In genomic region chr3:60080648-60081047, GRCh38 we compare ENCODE assay signal across 16 cellular contexts.
DNase-seq lines count a peak whose midpoint lies in the region; ATAC-seq and TF ChIP-seq lines count a peak whose summit lies in the region.
"Had no signal": no experiment of that assay in that cellular context is flagged by ENCODE, and none has a peak within 500 bp of the region (broad histone marks: within the 10 kb centered on the region; RNA-seq: fewer than 3 reads in every experiment).

No MANE protein-coding gene starts in this region.

- CTCF ChIA-PET in activated CD8-positive, alpha-beta memory T cell treated with anti-CD3 and anti-CD28 coated beads, Interleukin-2, amount 10 ng/mL, durations not matched to agents 7 days and 5 days (lab: Charles Lee) = no interaction called here
- CTCF ChIA-PET in PC-9 (lab: Charles Lee) = no interaction called here

- H3K36me3 ChIP-seq in MG63 = no peaks in the 10 kb centered on the region
- no peaks in the 10 kb centered on the region for H3K36me3 ChIP-seq in PC-9 (ENCODE audit: low read depth)
- H3K36me3 ChIP-seq: ovary, spleen had no signal

- POLR2A ChIA-PET in PC-9 (lab: Charles Lee; ENCODE audit: unreplicated experiment) = no interaction called here

- no peaks in the 10 kb centered on the region for H3K9me2 ChIP-seq in PC-9 (ENCODE audit: insufficient read depth)

- no peaks in the 10 kb centered on the region for H3F3A ChIP-seq in PC-9 (ENCODE audit: insufficient read depth, low read depth)

- peaks cover 8% of the 10 kb centered on the region for H3K9me3 Mint-ChIP-seq in activated CD8-positive, alpha-beta memory T cell treated with anti-CD3 and anti-CD28 coated beads, Interleukin-2, amount 10 ng/mL, durations not matched to agents 7 days and 5 days (ENCODE audit: low read depth)
- peaks cover 4% of the 10 kb centered on the region in 2 donors for H3K9me3 Mint-ChIP-seq in activated naive CD4-positive, alpha-beta T cell treated with anti-CD3 and anti-CD28 coated beads, Interleukin-2, amount 50 U/mL, for 72 hours

- H3K4me2 ChIP-seq in PC-9 = no peak overlapping the region

- H3K4me3 Mint-ChIP-seq in activated CD8-positive, alpha-beta memory T cell treated with anti-CD3 and anti-CD28 coated beads, Interleukin-2, amount 10 ng/mL, durations not matched to agents 7 days and 5 days = peak overlapping the region; percentile 11
- H3K4me3 Mint-ChIP-seq: brain had no signal

- peak overlapping the region; percentile 6 for H3K4me3 ChIP-seq in Jurkat, Clone E6-1 (ENCODE audit: low read length)
- no peak overlapping the region for H3K4me3 ChIP-seq in MG63
- H3K4me3 ChIP-seq in PC-9 = no peak overlapping the region
- H3K4me3 ChIP-seq: ovary, spleen, testis had no signal

- no TSS peak for BruUV-seq in PC-9 (replicated peaks; lab: Mats Ljungman, UMichigan)

- DNase-seq in activated CD8-positive, alpha-beta memory T cell treated with anti-CD3 and anti-CD28 coated beads, Interleukin-2, amount 10 ng/mL, durations not matched to agents 7 days and 5 days = no peak
- DNase-seq in activated CD8-positive, alpha-beta memory T cell treated with anti-CD3 and anti-CD28 coated beads, Interleukin-2, amount 50 U/mL, for 48 hours = no peak
- DNase-seq in Jurkat, Clone E6-1 (ENCODE audit: low read depth, low spot score) = no peak
- no peak for DNase-seq in activated naive CD4-positive, alpha-beta T cell treated with anti-CD3 and anti-CD28 coated beads, Interleukin-2, amount 50 U/mL, for 72 hours (ENCODE audit: low spot score in 2 of 2)
- DNase-seq in stimulated activated naive CD8-positive, alpha-beta T cell treated with anti-CD3 and anti-CD28 coated beads, Interleukin-15, Interleukin-2, amounts not matched to agents 100 U/mL and 50 U/mL, for 24 hours = no peak
- DNase-seq in D341Med (ENCODE audit: low spot score) (no peak), MG63 (no peak), PC-9 (no peak)
- DNase-seq: effector CD4-positive, alpha-beta T cell; NCI-H524 treated with DMSO at 0.1 percent for 48 hours; ovary; RPMI8226; spleen; T-helper 9 cell; testis had no signal

- peak overlapping the region; percentile 65 for H3K27ac Mint-ChIP-seq in activated CD8-positive, alpha-beta memory T cell treated with anti-CD3 and anti-CD28 coated beads, Interleukin-2, amount 10 ng/mL, durations not matched to agents 7 days and 5 days
- peak overlapping the region; percentile 79 to 82 for H3K27ac Mint-ChIP-seq in activated naive CD4-positive, alpha-beta T cell treated with anti-CD3 and anti-CD28 coated beads, Interleukin-2, amount 50 U/mL, for 72 hours
- H3K27ac Mint-ChIP-seq: brain had no signal

- H3K4me1 ChIP-seq in PC-9 (replicated peaks; ENCODE audit: insufficient read depth) = no peaks in the 10 kb centered on the region
- H3K4me1 ChIP-seq: testis had no signal

- peaks cover 30% of the 10 kb centered on the region for H3K4me1 Mint-ChIP-seq in activated CD8-positive, alpha-beta memory T cell treated with anti-CD3 and anti-CD28 coated beads, Interleukin-2, amount 10 ng/mL, durations not matched to agents 7 days and 5 days

- no peak overlapping the region for H3K27ac ChIP-seq in PC-9
- H3K27ac ChIP-seq: ovary, testis had no signal

- H2AFZ ChIP-seq in PC-9 = no peak overlapping the region

- no peaks in the 10 kb centered on the region for H3K9me3 ChIP-seq in MG63
- no peaks in the 10 kb centered on the region for H3K9me3 ChIP-seq in PC-9 (ENCODE audit: insufficient read depth, low read depth)
- H3K9me3 ChIP-seq: ovary, testis had no signal

- intact Hi-C loops in PC-9 (cut with micrococcal nuclease; ENCODE audit: unreplicated experiment) = no loop called here

- H3K36me3 Mint-ChIP-seq in activated CD8-positive, alpha-beta memory T cell treated with anti-CD3 and anti-CD28 coated beads, Interleukin-2, amount 10 ng/mL, durations not matched to agents 7 days and 5 days = peaks cover 17% of the 10 kb centered on the region
- peaks cover 27 to 30% of the 10 kb centered on the region in 2 donors for H3K36me3 Mint-ChIP-seq in activated naive CD4-positive, alpha-beta T cell treated with anti-CD3 and anti-CD28 coated beads, Interleukin-2, amount 50 U/mL, for 72 hours
- H3K36me3 Mint-ChIP-seq: brain had no signal

- H3K27me3 Mint-ChIP-seq in activated CD8-positive, alpha-beta memory T cell treated with anti-CD3 and anti-CD28 coated beads, Interleukin-2, amount 10 ng/mL, durations not matched to agents 7 days and 5 days = no peaks in the 10 kb centered on the region

- H3K27me3 ChIP-seq in MG63 = no peaks in the 10 kb centered on the region
- H3K27me3 ChIP-seq in PC-9 (ENCODE audit: insufficient read depth, low read depth) = no peaks in the 10 kb centered on the region
- H3K27me3 ChIP-seq: ovary, spleen, testis had no signal

- H3K79me2 ChIP-seq in PC-9 (ENCODE audit: low read depth) = no peaks in the 10 kb centered on the region

- peak; percentile 65 for ATAC-seq in activated CD8-positive, alpha-beta memory T cell treated with anti-CD3 and anti-CD28 coated beads, Interleukin-2, amount 10 ng/mL, durations not matched to agents 7 days and 5 days
- peak; percentile 89 to 93 for ATAC-seq in activated naive CD4-positive, alpha-beta T cell treated with anti-CD3 and anti-CD28 coated beads, Interleukin-2, amount 50 U/mL, for 72 hours
- peak; percentile 75 for ATAC-seq in stimulated activated naive CD8-positive, alpha-beta T cell treated with anti-CD3 and anti-CD28 coated beads, Interleukin-15, Interleukin-2, amounts not matched to agents 100 U/mL and 50 U/mL, for 24 hours

- no peaks in the 10 kb centered on the region for H4K20me1 ChIP-seq in PC-9 (ENCODE audit: insufficient read depth)

- no peak for TF ChIP-seq CTCF in PC-9 (conservative IDR thresholded peaks at IDR 0.05)
